8 cellular contexts compared by ENCODE assay signal in genomic region chr17:48045270-48046001, GRCh38. TPM values are rescaled to one million over a fixed set of nuclear protein-coding genes. Genes with fewer than 3 reads are reported as not detected.
DNase-seq lines count a peak whose midpoint lies in the region; ATAC-seq and TF ChIP-seq lines count a peak whose summit lies in the region.

No MANE protein-coding gene starts in this region.

- H3K27me3 Mint-ChIP-seq in activated T-helper 1 cell treated with anti-CD3 and anti-CD28 coated beads, Interleukin-12 subunit alpha, Interleukin-12 subunit beta, Interleukin-2, Interleukin-4 antibody, amounts not matched to agents 30 ng/mL and 10 ng/mL and 1 ng/mL, durations not matched to agents 14 hours and 24 hours and 36 hours (ENCODE audit: insufficient read depth): peaks cover 4% of the 10 kb centered on the region
- H3K27me3 Mint-ChIP-seq in mesothelial cell of epicardium (ENCODE audit: low read depth): no peaks in the 10 kb centered on the region

- H3K27ac ChIP-seq in right cardiac atrium (ENCODE audit: low read length) (peak overlapping the region; percentile 12), left ventricle myocardium inferior (replicated peaks) (no peak overlapping the region)

- peaks cover 45% of the 10 kb centered on the region for H3K4me1 Mint-ChIP-seq in activated T-helper 1 cell treated with anti-CD3 and anti-CD28 coated beads, Interleukin-12 subunit alpha, Interleukin-12 subunit beta, Interleukin-2, Interleukin-4 antibody, amounts not matched to agents 30 ng/mL and 10 ng/mL and 1 ng/mL, durations not matched to agents 14 hours and 24 hours and 36 hours (ENCODE audit: low read depth)
- H3K4me1 Mint-ChIP-seq in mesothelial cell of epicardium: peaks cover 37% of the 10 kb centered on the region

- DNase-seq in right cardiac atrium (peak in 2 of 3 donors; percentile 73 to 74), left ventricle myocardium inferior (no peak), mesothelial cell of epicardium (ENCODE audit: low spot score in 2 of 2, unreplicated experiment in 2 of 2) (no peak), GM03348 (ENCODE audit: low spot score) (no peak), NCI-H1092 treated with DMSO at 0.1 percent for 48 hours (lab: John Stamatoyannopoulos, UW) (no peak), ecto neural progenitor cell (ENCODE audit: low spot score) (no peak)
- DNase-seq in activated T-helper 1 cell treated with anti-CD3 and anti-CD28 coated beads, Interleukin-12 subunit alpha, Interleukin-12 subunit beta, Interleukin-2, Interleukin-4 antibody, amounts not matched to agents 30 ng/mL and 10 ng/mL and 1 ng/mL, durations not matched to agents 14 hours and 24 hours and 36 hours (ENCODE audit: low spot score): no peak
- no peak for DNase-seq in stimulated activated CD4-positive, alpha-beta T cell treated with anti-CD3 and anti-CD28 coated beads, Interleukin-4, amount 100 ng/mL, for 1 hour

- peaks cover 6% of the 10 kb centered on the region for H3K4me1 ChIP-seq in right cardiac atrium (ENCODE audit: control insufficient read depth, insufficient read depth, low read length)
- peaks cover 44% of the 10 kb centered on the region for H3K4me1 ChIP-seq in left ventricle myocardium inferior

- H3K4me3 ChIP-seq in right cardiac atrium (ENCODE audit: low read length): no peak overlapping the region
- H3K4me3 ChIP-seq in left ventricle myocardium inferior: no peak overlapping the region

- H3K27me3 ChIP-seq in right cardiac atrium (ENCODE audit: control insufficient read depth, insufficient read depth): no peaks in the 10 kb centered on the region
- H3K27me3 ChIP-seq in left ventricle myocardium inferior (ENCODE audit: low read depth): no peaks in the 10 kb centered on the region

- peak overlapping the region; percentile 34 for H3K4me3 Mint-ChIP-seq in activated T-helper 1 cell treated with anti-CD3 and anti-CD28 coated beads, Interleukin-12 subunit alpha, Interleukin-12 subunit beta, Interleukin-2, Interleukin-4 antibody, amounts not matched to agents 30 ng/mL and 10 ng/mL and 1 ng/mL, durations not matched to agents 14 hours and 24 hours and 36 hours
- H3K4me3 Mint-ChIP-seq in mesothelial cell of epicardium: peak overlapping the region; percentile 31

- intact Hi-C loops in right cardiac atrium (cut with DNase I): no loop called here
- intact Hi-C loops in left ventricle myocardium inferior (cut with micrococcal nuclease): no loop called here
- intact Hi-C loops in activated T-helper 1 cell treated with anti-CD3 and anti-CD28 coated beads, Interleukin-12 subunit alpha, Interleukin-12 subunit beta, Interleukin-2, Interleukin-4 antibody, amounts not matched to agents 30 ng/mL and 10 ng/mL and 1 ng/mL, durations not matched to agents 14 hours and 24 hours and 36 hours (cut with micrococcal nuclease): no loop called here

- H3K36me3 ChIP-seq in left ventricle myocardium inferior: no peaks in the 10 kb centered on the region

- no peaks in the 10 kb centered on the region for H3K9me3 ChIP-seq in right cardiac atrium (ENCODE audit: control insufficient read depth, low read length)
- no peaks in the 10 kb centered on the region for H3K9me3 ChIP-seq in left ventricle myocardium inferior (replicated peaks)

- H3K27ac Mint-ChIP-seq in activated T-helper 1 cell treated with anti-CD3 and anti-CD28 coated beads, Interleukin-12 subunit alpha, Interleukin-12 subunit beta, Interleukin-2, Interleukin-4 antibody, amounts not matched to agents 30 ng/mL and 10 ng/mL and 1 ng/mL, durations not matched to agents 14 hours and 24 hours and 36 hours: no peak overlapping the region
- peak overlapping the region; percentile 100 for H3K27ac Mint-ChIP-seq in mesothelial cell of epicardium

- no peak for ATAC-seq in right cardiac atrium

- 41% methylated on average over 8 of the region's 8 CpGs for WGBS in right cardiac atrium

- H3K9me3 Mint-ChIP-seq in activated T-helper 1 cell treated with anti-CD3 and anti-CD28 coated beads, Interleukin-12 subunit alpha, Interleukin-12 subunit beta, Interleukin-2, Interleukin-4 antibody, amounts not matched to agents 30 ng/mL and 10 ng/mL and 1 ng/mL, durations not matched to agents 14 hours and 24 hours and 36 hours: no peaks in the 10 kb centered on the region
- no peaks in the 10 kb centered on the region for H3K9me3 Mint-ChIP-seq in mesothelial cell of epicardium

- TF ChIP-seq CTCF in left ventricle myocardium inferior (IDR thresholded peaks at IDR 0.05; ENCODE audit: borderline replicate concordance) (no peak), mesothelial cell of epicardium (IDR thresholded peaks at IDR 0.05; ENCODE audit: unreplicated experiment) (no peak)

- peaks cover 14% of the 10 kb centered on the region for H3K36me3 Mint-ChIP-seq in activated T-helper 1 cell treated with anti-CD3 and anti-CD28 coated beads, Interleukin-12 subunit alpha, Interleukin-12 subunit beta, Interleukin-2, Interleukin-4 antibody, amounts not matched to agents 30 ng/mL and 10 ng/mL and 1 ng/mL, durations not matched to agents 14 hours and 24 hours and 36 hours (ENCODE audit: low read depth)
- H3K36me3 Mint-ChIP-seq in mesothelial cell of epicardium: peaks cover under 1% of the 10 kb centered on the region

RNA-seq across cellular contexts. Expression of gene NFE2L1, which starts 2.7 kb away (rescaled TPM):
- total RNA-seq in right cardiac atrium (100 to 1,000 TPM; 603 to 811 (median 785) TPM), left ventricle myocardium inferior (895 TPM), mesothelial cell of epicardium (134 to 137 TPM (median 136 TPM) in 3 replicates)
- 661 TPM for polyA plus RNA-seq in right cardiac atrium
- total RNA-seq in activated T-helper 1 cell treated with anti-CD3 and anti-CD28 coated beads, Interleukin-12 subunit alpha, Interleukin-12 subunit beta, Interleukin-2, Interleukin-4 antibody, amounts not matched to agents 30 ng/mL and 10 ng/mL and 1 ng/mL, durations not matched to agents 14 hours and 24 hours and 36 hours: 86.6 and 92.0 TPM in 2 replicates

RNA-seq across cellular contexts. Expression of gene COPZ2, which starts 7.8 kb away (rescaled TPM):
- total RNA-seq in right cardiac atrium: 10 to 100 TPM; 51.8 to 74.8 (median 68.4) TPM
- 55.4 TPM for polyA plus RNA-seq in right cardiac atrium
- total RNA-seq in left ventricle myocardium inferior: 50.6 TPM
- 3.4 and 5.8 TPM in 2 replicates for total RNA-seq in activated T-helper 1 cell treated with anti-CD3 and anti-CD28 coated beads, Interleukin-12 subunit alpha, Interleukin-12 subunit beta, Interleukin-2, Interleukin-4 antibody, amounts not matched to agents 30 ng/mL and 10 ng/mL and 1 ng/mL, durations not matched to agents 14 hours and 24 hours and 36 hours
- total RNA-seq in mesothelial cell of epicardium: 28.2 to 31.8 TPM (median 30.7 TPM) in 3 replicates

RNA-seq across cellular contexts. Expression of gene CBX1, which starts 55.8 kb away (rescaled TPM):
- total RNA-seq in right cardiac atrium (10 to 100 TPM; 29.2 to 37.9 (median 34.5) TPM), left ventricle myocardium inferior (33.0 TPM), mesothelial cell of epicardium (142 to 145 TPM (median 143 TPM) in 3 replicates)
- 31.1 TPM for polyA plus RNA-seq in right cardiac atrium
- 61.1 and 62.4 TPM in 2 replicates for total RNA-seq in activated T-helper 1 cell treated with anti-CD3 and anti-CD28 coated beads, Interleukin-12 subunit alpha, Interleukin-12 subunit beta, Interleukin-2, Interleukin-4 antibody, amounts not matched to agents 30 ng/mL and 10 ng/mL and 1 ng/mL, durations not matched to agents 14 hours and 24 hours and 36 hours

Comparison
In these comparisons a context has a peak if more than half of its experiments do, and no peak if none do; other contexts are left out.
1. DNase-seq: peak in right cardiac atrium (2 of 3); none in left ventricle myocardium inferior (single experiment), activated T-helper 1 cell treated with anti-CD3 and anti-CD28 coated beads, Interleukin-12 subunit alpha, Interleukin-12 subunit beta, Interleukin-2, Interleukin-4 antibody, amounts not matched to agents 30 ng/mL and 10 ng/mL and 1 ng/mL, durations not matched to agents 14 hours and 24 hours and 36 hours (single experiment), mesothelial cell of epicardium (0 of 2), GM03348 (single experiment), NCI-H1092 treated with DMSO at 0.1 percent for 48 hours (single experiment), stimulated activated CD4-positive, alpha-beta T cell treated with anti-CD3 and anti-CD28 coated beads, Interleukin-4, amount 100 ng/mL, for 1 hour (single experiment) and ecto neural progenitor cell (single experiment).